24 cellular contexts compared by ENCODE assay signal in the genomic region with DNA sequence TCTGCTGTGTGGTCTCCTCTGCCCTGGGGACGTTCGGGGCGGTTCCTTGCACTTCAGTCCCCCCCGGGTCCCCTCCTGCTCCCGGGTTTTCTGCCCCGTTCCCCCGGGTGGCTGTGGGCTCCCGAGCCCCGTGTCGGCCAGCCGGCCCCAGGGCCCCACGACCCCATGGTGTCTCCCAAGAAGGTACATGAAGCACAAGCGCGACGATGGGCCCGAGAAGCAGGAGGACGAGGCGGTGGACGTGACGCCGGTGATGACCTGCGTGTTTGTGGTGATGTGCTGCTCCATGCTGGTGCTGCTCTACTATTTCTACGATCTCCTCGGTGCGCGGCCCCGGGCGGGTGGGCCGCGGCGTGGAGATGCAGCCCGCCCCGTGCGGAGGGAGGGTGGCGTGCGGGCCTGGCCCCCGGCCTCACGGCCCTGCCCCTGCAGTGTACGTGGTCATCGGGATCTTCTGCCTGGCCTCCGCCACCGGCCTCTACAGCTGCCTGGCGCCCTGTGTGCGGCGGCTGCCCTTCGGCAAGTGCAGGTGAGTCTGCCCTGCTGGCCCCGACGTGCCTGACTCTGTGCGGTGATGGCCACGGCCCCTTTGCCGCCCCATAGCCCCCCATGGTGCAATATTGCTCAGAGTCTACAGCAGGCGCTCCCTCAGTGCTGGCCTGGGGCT. TPM values are rescaled to one million over a fixed set of nuclear protein-coding genes. Genes with fewer than 3 reads are reported as not detected.
"Had no signal": no experiment of that assay in that cellular context is flagged by ENCODE, and none has a peak within 500 bp of the region (broad histone marks: within the 10 kb centered on the region; RNA-seq: fewer than 3 reads in every experiment).

No MANE protein-coding gene starts in this region.

- H3K4me2 ChIP-seq: SK-N-SH had no signal

- H3K4me3 ChIP-seq: MG63 had no signal

- H3K9ac ChIP-seq: SK-N-SH had no signal

- H3K9me3 ChIP-seq: MG63, SK-N-SH had no signal

- H3K36me3 ChIP-seq: MG63 had no signal

- H3K9me2 ChIP-seq: SK-N-SH had no signal

- DNase-seq: Karpas-422, KG1, MG63, NCI-H1092, NCI-H1105 treated with DMSO at 0.1 percent for 48 hours, NCI-H1417 treated with DMSO at 0.1 percent for 48 hours, NCI-H146, NCI-H1694 treated with DMSO at 0.1 percent for 48 hours, NCI-H1930, NCI-H2081, NCI-H2107, NCI-H2171, NCI-H226, NCI-H446, NCI-H510A, NCI-H524 treated with DMSO at 0.1 percent for 48 hours, NCI-H69, NCI-H774, RPMI8226, SHP77, SK-N-SH had no signal

- FAIRE-seq: RCC 7860 had no signal

- H3K27me3 ChIP-seq: MG63 had no signal

RNA-seq across cellular contexts. Expression of a gene that starts 20.3 kb away (rescaled TPM):
- total RNA-seq: SK-MEL-5 had no signal
- polyA plus RNA-seq: SK-N-SH had no signal

RNA-seq across cellular contexts. Expression of a gene that starts 31.8 kb away (rescaled TPM):
- polyA plus RNA-seq: SK-N-SH had no signal

RNA-seq across cellular contexts. Expression of a gene that starts 57.8 kb away (rescaled TPM):
- total RNA-seq: HT-29, SK-MEL-5 had no signal
- polyA plus RNA-seq: SK-N-SH had no signal
